In the genomic region with DNA sequence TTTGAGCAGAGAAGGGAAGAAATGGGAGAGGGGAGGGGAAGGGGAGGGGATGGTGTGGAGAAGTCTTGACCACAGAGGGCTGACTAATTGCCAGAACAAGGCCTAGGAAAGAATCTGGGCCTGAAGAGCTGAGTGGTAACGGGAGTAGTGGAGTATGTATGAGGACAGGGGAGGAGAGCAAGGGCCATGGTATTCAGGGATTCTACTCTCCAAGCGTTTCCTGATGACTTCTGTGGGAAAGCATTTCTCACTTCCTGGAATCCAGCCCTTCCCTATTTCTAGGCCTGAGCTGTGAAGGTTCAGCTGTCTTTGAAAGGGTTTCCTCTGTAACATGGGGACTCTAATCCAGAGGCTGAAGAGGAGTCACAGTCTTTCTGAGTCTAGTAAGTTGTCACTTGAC, we compare ENCODE assay signal across 1 cellular context.
TF ChIP-seq lines count a peak whose summit lies in the region.

No MANE protein-coding gene starts in this region.

TF ChIP-seq in IMR-90, 13 proteins besides CTCF, POLR2A, EP300 and RAD21:
- TF ChIP-seq MAZ (IDR thresholded peaks at IDR 0.05; ENCODE audit: borderline replicate concordance, low read depth, low read length): no peak
- no peak for TF ChIP-seq MAFK (IDR thresholded peaks at IDR 0.05; ENCODE audit: low read depth, low read length)
- TF ChIP-seq, protein P1, sequence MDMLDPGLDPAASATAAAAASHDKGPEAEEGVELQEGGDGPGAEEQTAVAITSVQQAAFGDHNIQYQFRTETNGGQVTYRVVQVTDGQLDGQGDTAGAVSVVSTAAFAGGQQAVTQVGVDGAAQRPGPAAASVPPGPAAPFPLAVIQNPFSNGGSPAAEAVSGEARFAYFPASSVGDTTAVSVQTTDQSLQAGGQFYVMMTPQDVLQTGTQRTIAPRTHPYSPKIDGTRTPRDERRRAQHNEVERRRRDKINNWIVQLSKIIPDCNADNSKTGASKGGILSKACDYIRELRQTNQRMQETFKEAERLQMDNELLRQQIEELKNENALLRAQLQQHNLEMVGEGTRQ (IDR thresholded peaks at IDR 0.05; ENCODE audit: low read depth, low read length): no peak
- TF ChIP-seq FOS (IDR thresholded peaks at IDR 0.05; ENCODE audit: low read depth, low read length): no peak
- no peak for TF ChIP-seq CEBPB (IDR thresholded peaks at IDR 0.05; ENCODE audit: low read depth, low read length)
- no peak for TF ChIP-seq RFX5 (IDR thresholded peaks at IDR 0.05; ENCODE audit: low read depth, low read length)
- no peak for TF ChIP-seq RCOR1 (IDR thresholded peaks at IDR 0.05; ENCODE audit: insufficient replicate concordance, low read length)
- TF ChIP-seq, protein P2, sequence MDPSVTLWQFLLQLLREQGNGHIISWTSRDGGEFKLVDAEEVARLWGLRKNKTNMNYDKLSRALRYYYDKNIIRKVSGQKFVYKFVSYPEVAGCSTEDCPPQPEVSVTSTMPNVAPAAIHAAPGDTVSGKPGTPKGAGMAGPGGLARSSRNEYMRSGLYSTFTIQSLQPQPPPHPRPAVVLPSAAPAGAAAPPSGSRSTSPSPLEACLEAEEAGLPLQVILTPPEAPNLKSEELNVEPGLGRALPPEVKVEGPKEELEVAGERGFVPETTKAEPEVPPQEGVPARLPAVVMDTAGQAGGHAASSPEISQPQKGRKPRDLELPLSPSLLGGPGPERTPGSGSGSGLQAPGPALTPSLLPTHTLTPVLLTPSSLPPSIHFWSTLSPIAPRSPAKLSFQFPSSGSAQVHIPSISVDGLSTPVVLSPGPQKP (IDR thresholded peaks at IDR 0.05; ENCODE audit: borderline replicate concordance, low read depth, low read length): no peak
- no peak for TF ChIP-seq MXI1 (IDR thresholded peaks at IDR 0.05; ENCODE audit: borderline replicate concordance, low read depth, low read length)
- no peak for TF ChIP-seq SMC3 (IDR thresholded peaks at IDR 0.05; ENCODE audit: low read depth, low read length)
- TF ChIP-seq NFE2L2 (IDR thresholded peaks at IDR 0.05; ENCODE audit: low read depth, low read length): no peak
